13 cellular contexts compared by ENCODE assay signal in the genomic region with DNA sequence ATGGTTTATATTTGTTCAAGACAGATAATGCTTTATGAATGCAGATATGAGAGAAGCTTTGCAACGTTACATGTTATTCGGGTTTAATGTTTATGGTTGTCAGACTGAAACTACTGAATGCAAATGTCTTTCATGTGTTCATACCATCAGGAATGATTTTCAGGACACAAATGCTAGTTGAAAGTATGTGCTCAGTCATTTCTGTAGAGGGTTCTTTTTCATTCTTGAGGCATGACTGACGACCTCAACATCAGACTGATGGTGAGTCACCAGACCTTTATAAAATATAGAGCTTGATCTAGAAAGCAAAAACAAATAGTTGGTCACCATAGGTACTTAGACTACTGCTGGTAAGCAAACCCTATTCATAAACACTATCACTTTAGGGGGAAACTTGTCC.
DNase-seq lines count a peak whose midpoint lies in the region; FAIRE-seq and TF ChIP-seq lines count a peak whose summit lies in the region.
"Had no signal": no experiment of that assay in that cellular context is flagged by ENCODE, and none has a peak within 500 bp of the region (broad histone marks: within the 10 kb centered on the region; RNA-seq: fewer than 3 reads in every experiment).

No MANE protein-coding gene starts in this region.

- no peak for FAIRE-seq in GM19239 (lab: Jason Lieb, UNC)

- no peaks in the 10 kb centered on the region for H3K9me3 Mint-ChIP-seq in osteocyte (ENCODE audit: unreplicated experiment)
- no peaks in the 10 kb centered on the region for H3K9me3 Mint-ChIP-seq in activated naive CD8-positive, alpha-beta T cell treated with anti-CD3 and anti-CD28 coated beads for 36 hours
- H3K9me3 Mint-ChIP-seq: activated CD4-positive, alpha-beta T cell treated with anti-CD3 and anti-CD28 coated beads, Interleukin-2, amount 10 ng/mL, durations not matched to agents 24 days and 14 days had no signal

- H3K27ac Mint-ChIP-seq in osteocyte (ENCODE audit: unreplicated experiment): peak overlapping the region; percentile 56
- H3K27ac Mint-ChIP-seq in activated naive CD8-positive, alpha-beta T cell treated with anti-CD3 and anti-CD28 coated beads for 36 hours: no peak overlapping the region
- H3K27ac Mint-ChIP-seq: activated CD4-positive, alpha-beta T cell treated with anti-CD3 and anti-CD28 coated beads, Interleukin-2, amount 10 ng/mL, durations not matched to agents 24 days and 14 days had no signal

- no peak overlapping the region for H3K4me3 Mint-ChIP-seq in osteocyte (ENCODE audit: unreplicated experiment)
- H3K4me3 Mint-ChIP-seq in activated naive CD8-positive, alpha-beta T cell treated with anti-CD3 and anti-CD28 coated beads for 36 hours: no peak overlapping the region
- H3K4me3 Mint-ChIP-seq: activated CD4-positive, alpha-beta T cell treated with anti-CD3 and anti-CD28 coated beads, Interleukin-2, amount 10 ng/mL, durations not matched to agents 24 days and 14 days had no signal

- no peaks in the 10 kb centered on the region for H3K36me3 ChIP-seq in brain microvascular endothelial cell (replicated peaks)
- H3K36me3 ChIP-seq: upper lobe of right lung had no signal

- H3K27ac ChIP-seq in brain microvascular endothelial cell: peak overlapping the region; percentile 72
- H3K27ac ChIP-seq: upper lobe of right lung had no signal

- peaks cover 15% of the 10 kb centered on the region for H3K4me1 Mint-ChIP-seq in osteocyte (ENCODE audit: unreplicated experiment)
- H3K4me1 Mint-ChIP-seq in activated naive CD8-positive, alpha-beta T cell treated with anti-CD3 and anti-CD28 coated beads for 36 hours: no peaks in the 10 kb centered on the region
- H3K4me1 Mint-ChIP-seq: activated CD4-positive, alpha-beta T cell treated with anti-CD3 and anti-CD28 coated beads, Interleukin-2, amount 10 ng/mL, durations not matched to agents 24 days and 14 days had no signal

- H3K4me3 ChIP-seq in brain microvascular endothelial cell (ENCODE audit: low read depth, low read length): no peak overlapping the region
- H3K4me3 ChIP-seq: upper lobe of right lung had no signal

- DNase-seq in GM04504 (ENCODE audit: low read depth) (peak; percentile 84), HPDE6-E6E7 (ENCODE audit: extremely low spot score) (peak; percentile 33), brain microvascular endothelial cell (peak; percentile 95), osteocyte (ENCODE audit: extremely low spot score, unreplicated experiment) (no peak), NCI-H128 (lab: John Stamatoyannopoulos, UW; ENCODE audit: unreplicated experiment) (no peak), GM19239 (ENCODE audit: insufficient read length, low spot score) (no peak)
- no peak for DNase-seq in activated naive CD8-positive, alpha-beta T cell treated with anti-CD3 and anti-CD28 coated beads for 36 hours
- no peak for DNase-seq in activated CD4-positive, alpha-beta T cell treated with anti-CD3 and anti-CD28 coated beads, Interleukin-2, amount 50 U/mL, for 48 hours
- DNase-seq: activated CD4-positive, alpha-beta T cell treated with anti-CD3 and anti-CD28 coated beads, Interleukin-2, amount 10 ng/mL, durations not matched to agents 24 days and 14 days; amygdala; DMS79 treated with DMSO at 0.1 percent for 48 hours; NCI-H1436 treated with DMSO at 0.1 percent for 48 hours; upper lobe of right lung had no signal

- in situ Hi-C loops in brain microvascular endothelial cell (cut with HindIII; ENCODE audit: low pct_ligation_motif_present, low sequenced_read_pairs): no loop called here

- no peaks in the 10 kb centered on the region for H3K27me3 Mint-ChIP-seq in osteocyte (ENCODE audit: unreplicated experiment)
- no peaks in the 10 kb centered on the region for H3K27me3 Mint-ChIP-seq in activated naive CD8-positive, alpha-beta T cell treated with anti-CD3 and anti-CD28 coated beads for 36 hours
- H3K27me3 Mint-ChIP-seq: activated CD4-positive, alpha-beta T cell treated with anti-CD3 and anti-CD28 coated beads, Interleukin-2, amount 10 ng/mL, durations not matched to agents 24 days and 14 days had no signal

- H3K27me3 ChIP-seq in brain microvascular endothelial cell (replicated peaks): no peaks in the 10 kb centered on the region
- H3K27me3 ChIP-seq: upper lobe of right lung had no signal

- H3K36me3 Mint-ChIP-seq in osteocyte (ENCODE audit: unreplicated experiment): no peaks in the 10 kb centered on the region
- no peaks in the 10 kb centered on the region for H3K36me3 Mint-ChIP-seq in activated naive CD8-positive, alpha-beta T cell treated with anti-CD3 and anti-CD28 coated beads for 36 hours

- no peak for TF ChIP-seq CTCF in brain microvascular endothelial cell (IDR thresholded peaks at IDR 0.05; ENCODE audit: low read depth, low read length, missing control alignments)
- no peak for TF ChIP-seq CTCF in osteocyte (IDR thresholded peaks at IDR 0.05)

Comparison
In these comparisons a context has a peak if more than half of its experiments do, and no peak if none do; other contexts are left out.
1. DNase-seq: peak in GM04504 (single experiment), HPDE6-E6E7 (single experiment) and brain microvascular endothelial cell (single experiment); none in osteocyte (single experiment), NCI-H128 (single experiment), GM19239 (single experiment), activated naive CD8-positive, alpha-beta T cell treated with anti-CD3 and anti-CD28 coated beads for 36 hours (single experiment) and activated CD4-positive, alpha-beta T cell treated with anti-CD3 and anti-CD28 coated beads, Interleukin-2, amount 50 U/mL, for 48 hours (0 of 2).